8 cellular contexts compared by ENCODE assay signal in the genomic region with DNA sequence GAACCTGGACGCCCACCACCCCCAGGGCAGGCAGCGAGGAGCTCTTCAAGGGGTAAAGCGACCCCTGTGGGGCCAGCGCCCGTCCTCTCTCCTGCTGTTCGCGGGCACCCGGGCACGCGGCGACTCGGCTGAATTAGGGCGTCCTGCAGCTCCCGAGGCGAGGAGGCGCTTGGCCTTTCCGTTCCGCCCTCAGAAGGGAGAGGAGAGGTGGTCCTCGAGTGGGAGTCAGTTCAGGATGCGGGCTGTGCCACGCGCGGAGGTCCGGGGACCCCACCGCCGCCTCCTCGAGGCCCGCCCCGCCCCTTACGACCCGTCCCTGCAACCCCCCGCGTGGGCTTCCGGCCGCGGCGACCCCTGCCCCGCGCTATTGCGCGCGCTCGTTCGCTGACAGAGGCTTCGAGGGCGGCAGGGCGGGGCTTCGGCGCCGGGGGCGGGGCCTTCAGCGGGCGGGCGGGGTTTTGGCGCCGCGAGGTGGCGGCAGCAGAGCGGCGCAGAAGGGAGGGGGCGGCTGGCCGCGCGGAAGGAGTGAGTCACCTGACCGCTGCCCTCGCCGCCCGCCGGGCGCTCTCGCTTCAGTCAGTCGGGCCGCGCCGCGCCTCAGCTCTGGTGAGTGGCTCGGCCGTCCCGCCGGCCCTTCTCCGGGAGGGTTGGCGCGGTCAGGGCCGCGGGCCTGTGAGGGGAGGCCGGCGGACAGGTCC. TPM values are rescaled to one million over a fixed set of nuclear protein-coding genes. Genes with fewer than 3 reads are reported as not detected.
DNase-seq lines count a peak whose midpoint lies in the region; ATAC-seq and TF ChIP-seq lines count a peak whose summit lies in the region.

BACH1 (plus strand) TSS at position 575 of the 698 bp plus-strand sequence. CDS start 22,359 bp downstream, outside the sequence.

- DNase-seq in DMS 273 treated with DMSO at 0.1 percent for 48 hours (lab: John Stamatoyannopoulos, UW) (peak; percentile 68), Panc1 (ENCODE audit: low read depth, low spot score) (peak; percentile 27), myocyte (ENCODE audit: low read depth) (peak; percentile 90)
- peak; percentile 87 for DNase-seq in activated T-cell treated with anti-CD3 and anti-CD28 coated beads, Interleukin-2, amount 50 U/mL, for 4 hours
- DNase-seq in stimulated activated CD8-positive, alpha-beta memory T cell treated with anti-CD3 and anti-CD28 coated beads, Interleukin-7, amount 100 ng/mL, for 48 hours (ENCODE audit: extremely low read depth in 1 of 2, low read depth in 1 of 2): peak; percentile 73 to 84

- no peaks in the 10 kb centered on the region for H3K9me3 Mint-ChIP-seq in activated T-cell treated with anti-CD3 and anti-CD28 coated beads, Interleukin-2, amount 50 U/mL, for 4 hours

- H3K9me3 ChIP-seq in KOPT-K1 (ENCODE audit: insufficient read depth, low read length, poor library complexity, severe bottlenecking) (peaks cover 10% of the 10 kb centered on the region), Panc1 (ENCODE audit: control insufficient read depth, insufficient read depth, low read depth, low read length) (no peaks in the 10 kb centered on the region)

- H3K27ac ChIP-seq in KOPT-K1 (ENCODE audit: low read depth, low read length, poor library complexity, severe bottlenecking) (peak within 1 kb of the TSS; percentile 67), Panc1 (ENCODE audit: low read length) (peak within 1 kb of the TSS; percentile 78)

- peak within 1 kb of the TSS; percentile 87 for H3K4me3 Mint-ChIP-seq in activated T-cell treated with anti-CD3 and anti-CD28 coated beads, Interleukin-2, amount 50 U/mL, for 4 hours

- POLR2A ChIA-PET in Panc1 (lab: Charles Lee): no interaction called here

- peaks cover 72% of the 10 kb centered on the region for H3K4me1 Mint-ChIP-seq in activated T-cell treated with anti-CD3 and anti-CD28 coated beads, Interleukin-2, amount 50 U/mL, for 4 hours (ENCODE audit: low read depth)

- H3K4me3 ChIP-seq in Panc1 (ENCODE audit: low read depth in 2 of 2, low read length in 2 of 2): peak within 1 kb of the TSS; percentile 80 to 93

- CTCF ChIA-PET in Panc1 (lab: Charles Lee): no interaction called here

- TF ChIP-seq CTCF in Panc1 (IDR thresholded peaks at IDR 0.05): peak; percentile 56

- intact Hi-C loops in Panc1 (cut with micrococcal nuclease; ENCODE audit: unreplicated experiment): no loop called here

- in situ Hi-C loops in Panc1 (cut with HindIII; ENCODE audit: low pct_unique_long_range_greater_than_20kb, low sequenced_read_pairs): no loop called here

- no peaks in the 10 kb centered on the region for H3K27me3 Mint-ChIP-seq in activated T-cell treated with anti-CD3 and anti-CD28 coated beads, Interleukin-2, amount 50 U/mL, for 4 hours (ENCODE audit: low read depth)

- no peaks in the 10 kb centered on the region for H3K36me3 Mint-ChIP-seq in activated T-cell treated with anti-CD3 and anti-CD28 coated beads, Interleukin-2, amount 50 U/mL, for 4 hours (ENCODE audit: insufficient read depth)

- peaks cover 19% of the 10 kb centered on the region for H3K4me1 ChIP-seq in Panc1 (ENCODE audit: control insufficient read depth, insufficient read depth, low read length)

- H3K36me3 ChIP-seq in KOPT-K1 (ENCODE audit: insufficient read depth, low read length) (no peaks in the 10 kb centered on the region), Panc1 (ENCODE audit: control insufficient read depth, insufficient read depth, low read length) (no peaks in the 10 kb centered on the region)

- no TSS peak for BruUV-seq in Panc1 (replicated peaks; lab: Mats Ljungman, UMichigan)

- ATAC-seq in GM21619 (IDR thresholded peaks at IDR 0.05; ENCODE audit: unreplicated experiment) (peak; percentile 38), Panc1 (peak; percentile 94), esophagus mucosa (peak; percentile 88)
- peak; percentile 80 to 84 for ATAC-seq in activated T-cell treated with anti-CD3 and anti-CD28 coated beads, Interleukin-2, amount 50 U/mL, for 4 hours

- no peaks in the 10 kb centered on the region for H3K27me3 ChIP-seq in Panc1 (ENCODE audit: control insufficient read depth, insufficient read depth, low read length)

RNA-seq across cellular contexts. Expression of gene BACH1, which starts in this region (rescaled TPM):
- total RNA-seq in Panc1 (2021; ENCODE audit: unreplicated experiment) (20.0 TPM), esophagus mucosa (61.5 TPM), myocyte (49.3 and 59.7 TPM in 2 replicates)
- polyA plus RNA-seq in Panc1 (2012; ENCODE audit: insufficient read length): 5.4 TPM
- 10 to 100 TPM; 20.8 to 31.0 (median 23.8) TPM for total RNA-seq in activated T-cell treated with anti-CD3 and anti-CD28 coated beads, Interleukin-2, amount 50 U/mL, for 4 hours
- 12.7 TPM for polyA plus RNA-seq in myocyte (2012)

Comparison
In these comparisons a context has a peak if more than half of its experiments do, and no peak if none do; other contexts are left out.
1. Peak in every context shown above with its lines: DNase-seq, ATAC-seq, H3K4me3 ChIP-seq and H3K27ac ChIP-seq.
2. DNase-seq: peak in every context shown above with its lines; median percentile 90 in myocyte; 87 in activated T-cell treated with anti-CD3 and anti-CD28 coated beads, Interleukin-2, amount 50 U/mL, for 4 hours; 78 in stimulated activated CD8-positive, alpha-beta memory T cell treated with anti-CD3 and anti-CD28 coated beads, Interleukin-7, amount 100 ng/mL, for 48 hours; 68 in DMS 273 treated with DMSO at 0.1 percent for 48 hours; 27 in Panc1.
3. ATAC-seq: peak in every context shown above with its lines; median percentile 94 in Panc1; 88 in esophagus mucosa; 82 in activated T-cell treated with anti-CD3 and anti-CD28 coated beads, Interleukin-2, amount 50 U/mL, for 4 hours; 38 in GM21619.